9 cellular contexts compared by ENCODE assay signal in genomic region chr17:2397247-2398171, GRCh38. TPM values are rescaled to one million over a fixed set of nuclear protein-coding genes. Genes with fewer than 3 reads are reported as not detected.
DNase-seq lines count a peak whose midpoint lies in the region; ATAC-seq and TF ChIP-seq lines count a peak whose summit lies in the region.
"Had no signal": no experiment of that assay in that cellular context is flagged by ENCODE, and none has a peak within 500 bp of the region (broad histone marks: within the 10 kb centered on the region; RNA-seq: fewer than 3 reads in every experiment).

No MANE protein-coding gene starts in this region.

- WGBS in mesodermal cell (ENCODE audit: insufficient coverage in 2 of 2), 2 experiments = 77 to 79% methylated on average over 10 to 11 of the region's 12 CpGs

- H3K27ac ChIP-seq in mesodermal cell (ENCODE audit: low read depth, low read length, severe bottlenecking) = peak overlapping the region; percentile 99
- peak overlapping the region; percentile 99 to 100 for H3K27ac ChIP-seq in uterus
- H3K27ac ChIP-seq: KMS-11 had no signal

- H3K4me3 Mint-ChIP-seq in activated naive CD4-positive, alpha-beta T cell treated with anti-CD3 and anti-CD28 coated beads, Interleukin-2, amount 50 U/mL, for 24 hours = peak overlapping the region; percentile 97
- peak overlapping the region; percentile 87 for H3K4me3 Mint-ChIP-seq in MCF 10A (ENCODE audit: unreplicated experiment)

- H3K4me1 Mint-ChIP-seq in activated naive CD4-positive, alpha-beta T cell treated with anti-CD3 and anti-CD28 coated beads, Interleukin-2, amount 50 U/mL, for 24 hours = peaks cover 47% of the 10 kb centered on the region
- H3K4me1 Mint-ChIP-seq in MCF 10A (ENCODE audit: insufficient read depth, unreplicated experiment) = peaks cover 19% of the 10 kb centered on the region

- H3K4me3 ChIP-seq in mesodermal cell (ENCODE audit: extremely low read depth, insufficient read depth, low read length, poor library complexity, severe bottlenecking) = peak overlapping the region; percentile 11
- peak overlapping the region; percentile 20 to 31 for H3K4me3 ChIP-seq in uterus

- DNase-seq in activated naive CD4-positive, alpha-beta T cell treated with Interleukin-2 at 50 U/mL for 16 hours = no peak
- DNase-seq in MCF 10A (ENCODE audit: unreplicated experiment) = no peak
- DNase-seq in uterus = no peak
- DNase-seq in NCI-H2227 treated with DMSO at 0.1 percent for 48 hours (lab: John Stamatoyannopoulos, UW) = no peak
- no peak for DNase-seq in effector CD4-positive, alpha-beta T cell

- ATAC-seq in GM19463 (IDR thresholded peaks at IDR 0.05; ENCODE audit: unreplicated experiment) = no peak

- intact Hi-C loops in MCF 10A (cut with micrococcal nuclease) = no loop called here
- intact Hi-C loops in uterus (cut with DNase I; ENCODE audit: low total_unique reads) = no loop called here

- no peaks in the 10 kb centered on the region for H3K9me3 ChIP-seq in mesodermal cell (ENCODE audit: control insufficient read depth, low read length)
- H3K9me3 ChIP-seq in uterus = no peaks in the 10 kb centered on the region

- no peaks in the 10 kb centered on the region for H3K27me3 Mint-ChIP-seq in activated naive CD4-positive, alpha-beta T cell treated with anti-CD3 and anti-CD28 coated beads, Interleukin-2, amount 50 U/mL, for 24 hours
- H3K27me3 Mint-ChIP-seq in MCF 10A (ENCODE audit: insufficient read depth, unreplicated experiment) = no peaks in the 10 kb centered on the region

- POLR2A ChIA-PET in MCF 10A (lab: Yijun Ruan, JAX) = interaction anchor here (0.6 to 3.6 kb wide), 5 partner anchors 10 to 259 kb away, joined by 3 to 27 read pairs (median 3); partner anchors contain the start of genes SGSM2 and TSR1

- H3K27me3 ChIP-seq in uterus = no peaks in the 10 kb centered on the region

- peak overlapping the region; percentile 85 for H3K27ac Mint-ChIP-seq in activated naive CD4-positive, alpha-beta T cell treated with anti-CD3 and anti-CD28 coated beads, Interleukin-2, amount 50 U/mL, for 24 hours
- peak overlapping the region; percentile 73 for H3K27ac Mint-ChIP-seq in MCF 10A (ENCODE audit: low read depth, unreplicated experiment)

- TF ChIP-seq CTCF in MCF 10A (IDR thresholded peaks at IDR 0.05; ENCODE audit: unreplicated experiment) (no peak), uterus (IDR thresholded peaks at IDR 0.05) (no peak)

- H3K36me3 ChIP-seq in mesodermal cell (ENCODE audit: control insufficient read depth, insufficient read depth, low read length) (no peaks in the 10 kb centered on the region), uterus (no peaks in the 10 kb centered on the region)

- H3K4me1 ChIP-seq in mesodermal cell (ENCODE audit: control insufficient read depth, insufficient read depth, low read length, poor library complexity, severe bottlenecking) = peaks cover 42% of the 10 kb centered on the region
- peaks cover 14 to 49% of the 10 kb centered on the region in 2 donors for H3K4me1 ChIP-seq in uterus

- no TSS peak for BruUV-seq in MCF 10A (replicated peaks; lab: Mats Ljungman, UMichigan)

- no peaks in the 10 kb centered on the region for H3K36me3 Mint-ChIP-seq in activated naive CD4-positive, alpha-beta T cell treated with anti-CD3 and anti-CD28 coated beads, Interleukin-2, amount 50 U/mL, for 24 hours
- peaks cover 6% of the 10 kb centered on the region for H3K36me3 Mint-ChIP-seq in MCF 10A (ENCODE audit: insufficient read depth, unreplicated experiment)

- CTCF ChIA-PET in MCF 10A (lab: Yijun Ruan, JAX) = interaction anchor here (0.7 to 2.2 kb wide), 2 partner anchors 9 to 19 kb away, joined by 3 to 9 read pairs; no protein-coding TSS in a partner anchor

- H3K9me3 Mint-ChIP-seq in activated naive CD4-positive, alpha-beta T cell treated with anti-CD3 and anti-CD28 coated beads, Interleukin-2, amount 50 U/mL, for 24 hours = no peaks in the 10 kb centered on the region
- H3K9me3 Mint-ChIP-seq in MCF 10A (ENCODE audit: unreplicated experiment) = no peaks in the 10 kb centered on the region

- TF ChIP-seq POLR2A in uterus (IDR thresholded peaks at IDR 0.05) = no peak

RNA-seq across cellular contexts. Expression of gene MNT, which starts 3.4 kb away (rescaled TPM):
- total RNA-seq in MCF 10A (2022) = 25.5 and 32.5 TPM in 2 replicates
- 15.3 TPM for polyA plus RNA-seq in mesodermal cell (2013, experiment 1 of 2)
- 12.7 TPM for polyA plus RNA-seq in mesodermal cell (2013, experiment 2 of 2)
- 10 to 100 TPM in 1 of 4 donors, 1 to 10 TPM in 3; 1.8 to 32.6 (median 7.8) TPM for total RNA-seq in uterus
